Comparison of ENCODE assay signal across 33 cellular contexts in the genomic region with DNA sequence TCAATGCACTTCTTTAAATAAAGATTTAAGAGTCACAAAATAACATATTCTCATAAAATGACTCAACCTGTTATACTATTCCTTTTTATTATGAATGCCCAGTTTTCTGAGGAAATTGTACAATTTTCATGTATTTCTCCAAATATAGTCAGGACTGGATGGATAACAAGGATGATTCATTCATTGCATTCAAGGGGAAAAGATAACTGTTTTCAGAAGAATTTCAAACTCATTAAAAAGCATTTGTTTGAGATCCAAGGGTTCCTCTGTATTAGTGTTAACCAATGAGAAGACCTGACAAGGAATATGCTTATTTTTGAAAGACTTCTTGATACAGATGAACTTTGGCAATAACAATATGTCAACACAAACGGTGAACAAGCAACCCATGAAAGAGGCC.
A peak's percentile ranks its signal among the peaks of the same experiment; 100 is the strongest.
DNase-seq lines count a peak whose midpoint lies in the region; ATAC-seq, FAIRE-seq and TF ChIP-seq lines count a peak whose summit lies in the region.
"Had no signal": no experiment of that assay in that cellular context is flagged by ENCODE, and none has a peak within 500 bp of the region (broad histone marks: within the 10 kb centered on the region; RNA-seq: fewer than 3 reads in every experiment).

No MANE protein-coding gene starts in this region.

- H3K4me3 ChIP-seq in AG09309 (ENCODE audit: control insufficient read depth, low read depth, low read length) (no peak overlapping the region), astrocyte (ENCODE audit: insufficient read depth, low read depth, low read length) (no peak overlapping the region), fibroblast of villous mesenchyme (ENCODE audit: low read depth, low read length) (no peak overlapping the region)
- H3K4me3 ChIP-seq: A549; BLaER1 treated with 17β-estradiol and CSF1 and Interleukin-3, amounts not matched to agents 10 nM and 100 nM; heart left ventricle; lower lobe of right lung; SJCRH30; transverse colon had no signal

- no peak overlapping the region for H3K9ac ChIP-seq in astrocyte (ENCODE audit: low read length)
- H3K9ac ChIP-seq: BLaER1 treated with 17β-estradiol and CSF1 and Interleukin-3, amounts not matched to agents 10 nM and 100 nM had no signal

- no peaks in the 10 kb centered on the region for H3K27me3 ChIP-seq in astrocyte (ENCODE audit: insufficient read depth, low read length)
- H3K27me3 ChIP-seq: BLaER1 treated with 17β-estradiol and CSF1 and Interleukin-3, amounts not matched to agents 10 nM and 100 nM; heart left ventricle; neutrophil; SJCRH30; transverse colon had no signal

- no peaks in the 10 kb centered on the region for H3K27me3 Mint-ChIP-seq in astrocyte (ENCODE audit: low read depth, unreplicated experiment)
- H3K27me3 Mint-ChIP-seq: brain had no signal

- peaks cover 3% of the 10 kb centered on the region for H3K36me3 ChIP-seq in astrocyte (ENCODE audit: insufficient read depth, low read length)
- H3K36me3 ChIP-seq: BLaER1 treated with 17β-estradiol and CSF1 and Interleukin-3, amounts not matched to agents 10 nM and 100 nM; lower lobe of right lung; neutrophil; transverse colon had no signal

- TF ChIP-seq CTCF in AG09309 (IDR thresholded peaks at IDR 0.05; ENCODE audit: control insufficient read depth, insufficient read depth, low read depth, low read length, missing control alignments) (no peak), astrocyte (IDR thresholded peaks at IDR 0.05; ENCODE audit: insufficient read depth, low read depth, low read length) (no peak), fibroblast of villous mesenchyme (IDR thresholded peaks at IDR 0.05; ENCODE audit: insufficient read depth, low read depth, low read length) (no peak)

- no peaks in the 10 kb centered on the region for H3K9me3 ChIP-seq in astrocyte (ENCODE audit: insufficient read depth, low read depth, low read length)
- H3K9me3 ChIP-seq: A549; BLaER1 treated with 17β-estradiol and CSF1 and Interleukin-3, amounts not matched to agents 10 nM and 100 nM; heart left ventricle; lower lobe of right lung; neutrophil; SJCRH30; transverse colon had no signal

- peaks cover 1% of the 10 kb centered on the region for H3K9me3 Mint-ChIP-seq in astrocyte (ENCODE audit: unreplicated experiment)
- H3K9me3 Mint-ChIP-seq: activated CD4-positive, alpha-beta memory T cell treated with anti-CD3 and anti-CD28 coated beads for 36 hours; brain had no signal

- H3K4me3 Mint-ChIP-seq in astrocyte (ENCODE audit: unreplicated experiment) = no peak overlapping the region
- H3K4me3 Mint-ChIP-seq: activated CD4-positive, alpha-beta memory T cell treated with anti-CD3 and anti-CD28 coated beads for 36 hours; brain; naive thymus-derived CD4-positive, alpha-beta T cell; stimulated activated effector memory CD8-positive, alpha-beta T cell treated with anti-CD3 and anti-CD28 coated beads, Interleukin-12 subunit alpha, Interleukin-12 subunit beta, amount 100 ng/mL, for 72 hours had no signal

- H3K27ac Mint-ChIP-seq in astrocyte (ENCODE audit: unreplicated experiment) = peak overlapping the region; percentile 42
- H3K27ac Mint-ChIP-seq: activated CD4-positive, alpha-beta memory T cell treated with anti-CD3 and anti-CD28 coated beads for 36 hours; naive thymus-derived CD4-positive, alpha-beta T cell; stimulated activated effector memory CD8-positive, alpha-beta T cell treated with anti-CD3 and anti-CD28 coated beads, Interleukin-12 subunit alpha, Interleukin-12 subunit beta, amount 100 ng/mL, for 72 hours had no signal

- H3K79me2 ChIP-seq in astrocyte (ENCODE audit: insufficient read depth, low read length) = no peaks in the 10 kb centered on the region

- DNase-seq in AG09309 (ENCODE audit: low read depth) (peak; percentile 43), GM04504 (ENCODE audit: low read depth) (peak; percentile 29), astrocyte (ENCODE audit: low read depth) (peak; percentile 56), fibroblast of villous mesenchyme (ENCODE audit: low read depth) (peak; percentile 20), hypothalamus (lab: John Stamatoyannopoulos, UW) (no peak), NCI-H226 (no peak)
- DNase-seq in activated naive CD4-positive, alpha-beta T cell treated with anti-CD3 and anti-CD28 coated beads, Interleukin-2, amount 50 U/mL, for 16 hours = no peak
- DNase-seq: activated CD4-positive, alpha-beta memory T cell treated with anti-CD3 and anti-CD28 coated beads for 36 hours; activated CD4-positive, alpha-beta T cell treated with anti-CD3 and anti-CD28 coated beads for 1 hour; activated CD8-positive, alpha-beta memory T cell treated with anti-CD3 and anti-CD28 coated beads, Interleukin-2, amount 50 U/mL, for 4 hours; activated naive CD4-positive, alpha-beta T cell; DMS153; foreskin melanocyte; heart left ventricle; Karpas-422; lower lobe of right lung; midbrain; naive thymus-derived CD4-positive, alpha-beta T cell; NCI-H1436 treated with DMSO at 0.1 percent for 48 hours; NCI-H446 treated with DMSO at 0.1 percent for 48 hours; NCI-H774; SJCRH30; SW 1271; transverse colon had no signal

- peaks cover 2% of the 10 kb centered on the region for H3K4me1 Mint-ChIP-seq in astrocyte (ENCODE audit: low read depth, unreplicated experiment)
- H3K4me1 Mint-ChIP-seq: naive thymus-derived CD4-positive, alpha-beta T cell; stimulated activated effector memory CD8-positive, alpha-beta T cell treated with anti-CD3 and anti-CD28 coated beads, Interleukin-12 subunit alpha, Interleukin-12 subunit beta, amount 100 ng/mL, for 72 hours had no signal

- no peak for ATAC-seq in GM19463 (IDR thresholded peaks at IDR 0.05; ENCODE audit: unreplicated experiment)
- ATAC-seq: A549; heart left ventricle; HepG2; lower lobe of right lung; naive thymus-derived CD4-positive, alpha-beta T cell; stimulated activated effector memory CD8-positive, alpha-beta T cell treated with anti-CD3 and anti-CD28 coated beads, Interleukin-12 subunit alpha, Interleukin-12 subunit beta, amount 100 ng/mL, for 72 hours had no signal

- H3K36me3 Mint-ChIP-seq in astrocyte (ENCODE audit: low read depth, unreplicated experiment) = peaks cover 1% of the 10 kb centered on the region
- H3K36me3 Mint-ChIP-seq: activated CD4-positive, alpha-beta memory T cell treated with anti-CD3 and anti-CD28 coated beads for 36 hours; naive thymus-derived CD4-positive, alpha-beta T cell; stimulated activated effector memory CD8-positive, alpha-beta T cell treated with anti-CD3 and anti-CD28 coated beads, Interleukin-12 subunit alpha, Interleukin-12 subunit beta, amount 100 ng/mL, for 72 hours had no signal

- H4K20me1 ChIP-seq in astrocyte (ENCODE audit: insufficient read depth, low read length) = peaks cover 16% of the 10 kb centered on the region
- H4K20me1 ChIP-seq: BLaER1 treated with 17β-estradiol and CSF1 and Interleukin-3, amounts not matched to agents 10 nM and 100 nM had no signal

- H3K4me2 ChIP-seq in astrocyte (ENCODE audit: low read length) = no peak overlapping the region
- H3K4me2 ChIP-seq: A549; BLaER1 treated with 17β-estradiol and CSF1 and Interleukin-3, amounts not matched to agents 10 nM and 100 nM had no signal

- H3K27ac ChIP-seq in astrocyte (ENCODE audit: low read depth, low read length) = no peak overlapping the region
- H3K27ac ChIP-seq: A549; BLaER1 treated with 17β-estradiol and CSF1 and Interleukin-3, amounts not matched to agents 10 nM and 100 nM; heart left ventricle; lower lobe of right lung; neutrophil; SJCRH30; transverse colon had no signal

- H2AFZ ChIP-seq in astrocyte (ENCODE audit: low read depth, low read length) = no peak overlapping the region

- peak; percentile 58 for FAIRE-seq in astrocyte (lab: Jason Lieb, UNC)
- FAIRE-seq: A549, G401.6, H1, HepG2 had no signal

- H3K4me1 ChIP-seq in astrocyte (ENCODE audit: insufficient read depth, low read length) = peaks cover 10% of the 10 kb centered on the region
- H3K4me1 ChIP-seq: A549; BLaER1 treated with 17β-estradiol and CSF1 and Interleukin-3, amounts not matched to agents 10 nM and 100 nM; lower lobe of right lung; SJCRH30; transverse colon had no signal

Comparison
In these comparisons a context has a peak if more than half of its experiments do, and no peak if none do; other contexts are left out.
1. DNase-seq: peak in AG09309 (single experiment), GM04504 (single experiment), astrocyte (single experiment) and fibroblast of villous mesenchyme (single experiment); none in hypothalamus (0 of 51), NCI-H226 (single experiment) and activated naive CD4-positive, alpha-beta T cell treated with anti-CD3 and anti-CD28 coated beads, Interleukin-2, amount 50 U/mL, for 16 hours (single experiment).